10 cellular contexts compared by ENCODE assay signal in the genomic region with DNA sequence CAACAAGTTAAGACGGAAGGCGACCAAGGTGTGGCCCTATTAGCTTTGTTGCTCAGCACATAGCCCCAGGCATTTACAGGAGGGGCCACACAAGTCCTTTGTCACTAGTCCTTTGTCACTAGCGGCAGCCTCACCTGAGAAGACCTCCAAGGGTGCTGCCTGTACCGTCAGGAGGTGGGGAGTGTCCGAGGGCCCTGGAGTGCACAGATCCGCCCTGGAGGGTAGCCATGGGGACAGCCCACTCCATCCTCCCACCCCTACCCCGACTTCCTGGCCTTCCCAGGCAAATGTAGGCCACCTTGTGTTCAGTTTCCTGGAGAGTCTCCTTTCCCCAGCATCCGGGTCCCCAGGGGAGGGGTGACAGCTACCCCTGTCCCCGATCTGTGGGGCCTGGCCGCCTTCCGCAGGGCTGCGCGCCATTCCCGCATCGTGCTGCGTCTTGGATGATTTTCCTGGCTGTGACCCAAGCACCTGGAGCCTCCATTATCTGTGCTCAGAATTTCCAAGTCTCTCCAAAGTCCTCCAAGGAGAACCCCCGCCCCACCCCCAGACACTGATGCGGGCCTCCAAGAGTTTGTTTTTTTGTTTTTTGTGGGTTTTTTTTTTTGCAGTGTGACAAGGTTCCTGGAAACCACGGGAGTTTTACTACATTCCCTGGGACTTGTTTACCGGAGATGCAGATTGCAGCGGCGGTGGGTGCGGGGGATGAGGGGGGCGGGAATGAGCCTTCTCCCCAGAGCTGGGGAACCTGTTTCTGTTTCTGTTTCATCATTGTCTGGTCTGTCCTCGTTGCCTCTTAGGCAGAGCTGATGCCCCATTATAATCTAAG. TPM values are rescaled to one million over a fixed set of nuclear protein-coding genes. Genes with fewer than 3 reads are reported as not detected.
A peak's percentile ranks its signal among the peaks of the same experiment; 100 is the strongest.
DNase-seq lines count a peak whose midpoint lies in the region; ATAC-seq, FAIRE-seq and TF ChIP-seq lines count a peak whose summit lies in the region.
"Had no signal": no experiment of that assay in that cellular context is flagged by ENCODE, and none has a peak within 500 bp of the region (broad histone marks: within the 10 kb centered on the region; RNA-seq: fewer than 3 reads in every experiment).

No MANE protein-coding gene starts in this region.

- no peaks in the 10 kb centered on the region for H3K9me3 ChIP-seq in kidney (ENCODE audit: control insufficient read depth in 1 of 2, low read length in 2 of 2)
- no peaks in the 10 kb centered on the region for H3K9me3 ChIP-seq in suprapubic skin

- no peaks in the 10 kb centered on the region for H3K36me3 ChIP-seq in kidney (ENCODE audit: control insufficient read depth in 1 of 2, insufficient read depth in 2 of 2, low read length in 2 of 2)
- no peaks in the 10 kb centered on the region for H3K36me3 ChIP-seq in suprapubic skin

- H3K4me3 ChIP-seq in kidney (ENCODE audit: low read length in 2 of 2) (peak overlapping the region in 1 of 2 donors; percentile 32), suprapubic skin (peak overlapping the region; percentile 26)

- H3K27me3 Mint-ChIP-seq in activated CD4-positive, alpha-beta memory T cell treated with anti-CD3 and anti-CD28 coated beads for 36 hours = no peaks in the 10 kb centered on the region
- H3K27me3 Mint-ChIP-seq in activated CD4-positive, alpha-beta memory T cell treated with anti-CD3 and anti-CD28 coated beads, Interleukin-2, amount 10 ng/mL, durations not matched to agents 7 days and 5 days = no peaks in the 10 kb centered on the region
- no peaks in the 10 kb centered on the region for H3K27me3 Mint-ChIP-seq in activated T-helper 17 cell treated with anti-CD3 and anti-CD28 coated beads, Interleukin-2, amount 50 U/mL, for 72 hours
- H3K27me3 Mint-ChIP-seq: CD4-positive, CD25-positive, alpha-beta regulatory T cell had no signal

- H3K9ac ChIP-seq in kidney (ENCODE audit: low read length in 2 of 2) = peak overlapping the region in 1 of 2 donors; percentile 34

- H3K9me3 Mint-ChIP-seq in activated CD4-positive, alpha-beta memory T cell treated with anti-CD3 and anti-CD28 coated beads for 36 hours = no peaks in the 10 kb centered on the region
- no peaks in the 10 kb centered on the region for H3K9me3 Mint-ChIP-seq in activated CD4-positive, alpha-beta memory T cell treated with anti-CD3 and anti-CD28 coated beads, Interleukin-2, amount 10 ng/mL, durations not matched to agents 7 days and 5 days
- H3K9me3 Mint-ChIP-seq in activated T-helper 17 cell treated with anti-CD3 and anti-CD28 coated beads, Interleukin-2, amount 50 U/mL, for 72 hours = no peaks in the 10 kb centered on the region
- H3K9me3 Mint-ChIP-seq: CD4-positive, CD25-positive, alpha-beta regulatory T cell had no signal

- peak overlapping the region; percentile 23 for H3K27ac Mint-ChIP-seq in activated CD4-positive, alpha-beta memory T cell treated with anti-CD3 and anti-CD28 coated beads for 36 hours
- no peak overlapping the region for H3K27ac Mint-ChIP-seq in activated CD4-positive, alpha-beta memory T cell treated with anti-CD3 and anti-CD28 coated beads, Interleukin-2, amount 10 ng/mL, durations not matched to agents 7 days and 5 days
- peak overlapping the region; percentile 88 for H3K27ac Mint-ChIP-seq in activated T-helper 17 cell treated with anti-CD3 and anti-CD28 coated beads, Interleukin-2, amount 50 U/mL, for 72 hours

- POLR2A ChIA-PET in activated CD4-positive, alpha-beta memory T cell treated with anti-CD3 and anti-CD28 coated beads for 36 hours (lab: Charles Lee) = interaction anchor here (0.6 to 2.3 kb wide), 3 partner anchors 8 to 48 kb away, joined by 3 to 11 read pairs (median 3); no protein-coding TSS in a partner anchor
- POLR2A ChIA-PET in activated CD4-positive, alpha-beta memory T cell treated with anti-CD3 and anti-CD28 coated beads, Interleukin-2, amount 10 ng/mL, durations not matched to agents 7 days and 5 days (lab: Charles Lee) = interaction anchor here (1.0 to 4.1 kb wide), 2 partner anchors 9 to 93 kb away, joined by 3 to 24 read pairs; no protein-coding TSS in a partner anchor

- WGBS in suprapubic skin = 21% methylated on average over 21 of the region's 25 CpGs

- peak; percentile 87 for ATAC-seq in activated T-helper 17 cell treated with anti-CD3 and anti-CD28 coated beads, Interleukin-2, amount 50 U/mL, for 72 hours (replicated peaks)
- ATAC-seq in GM19455 (IDR thresholded peaks at IDR 0.05; ENCODE audit: unreplicated experiment) (no peak), GM18873 (IDR thresholded peaks at IDR 0.05; ENCODE audit: low FRiP score, unreplicated experiment) (no peak)

- H3K27me3 ChIP-seq in suprapubic skin = no peaks in the 10 kb centered on the region

- no peak for TF ChIP-seq EP300 in suprapubic skin (IDR thresholded peaks at IDR 0.05)

- H3K4me3 Mint-ChIP-seq in activated CD4-positive, alpha-beta memory T cell treated with anti-CD3 and anti-CD28 coated beads for 36 hours = no peak overlapping the region
- no peak overlapping the region for H3K4me3 Mint-ChIP-seq in activated CD4-positive, alpha-beta memory T cell treated with anti-CD3 and anti-CD28 coated beads, Interleukin-2, amount 10 ng/mL, durations not matched to agents 7 days and 5 days
- H3K4me3 Mint-ChIP-seq in activated T-helper 17 cell treated with anti-CD3 and anti-CD28 coated beads, Interleukin-2, amount 50 U/mL, for 72 hours = peak overlapping the region; percentile 62

- FAIRE-seq in kidney (lab: Jason Lieb, UNC) = no peak

- CTCF ChIA-PET in activated CD4-positive, alpha-beta memory T cell treated with anti-CD3 and anti-CD28 coated beads for 36 hours (lab: Charles Lee) = interaction anchor here (0.8 to 2.0 kb wide), 6 partner anchors 8 to 93 kb away, joined by 4 to 8 read pairs (median 4); no protein-coding TSS in a partner anchor
- CTCF ChIA-PET in activated CD4-positive, alpha-beta memory T cell treated with anti-CD3 and anti-CD28 coated beads, Interleukin-2, amount 10 ng/mL, durations not matched to agents 7 days and 5 days (lab: Charles Lee) = interaction anchor here (0.6 to 6.2 kb wide), 8 partner anchors 8 to 86 kb away, joined by 3 to 43 read pairs (median 6); no protein-coding TSS in a partner anchor

- intact Hi-C loops in activated CD4-positive, alpha-beta memory T cell treated with anti-CD3 and anti-CD28 coated beads for 36 hours (cut with micrococcal nuclease) = no loop called here
- intact Hi-C loops in kidney (cut with DNase I) = no loop called here

- peaks cover 16% of the 10 kb centered on the region for H3K4me1 Mint-ChIP-seq in activated CD4-positive, alpha-beta memory T cell treated with anti-CD3 and anti-CD28 coated beads for 36 hours (ENCODE audit: low read depth)
- H3K4me1 Mint-ChIP-seq in activated CD4-positive, alpha-beta memory T cell treated with anti-CD3 and anti-CD28 coated beads, Interleukin-2, amount 10 ng/mL, durations not matched to agents 7 days and 5 days = peaks cover 17% of the 10 kb centered on the region
- H3K4me1 Mint-ChIP-seq in activated T-helper 17 cell treated with anti-CD3 and anti-CD28 coated beads, Interleukin-2, amount 50 U/mL, for 72 hours = peaks cover 20% of the 10 kb centered on the region

- no peak for TF ChIP-seq POLR2A in suprapubic skin (IDR thresholded peaks at IDR 0.05)

- H3K36me3 Mint-ChIP-seq in activated CD4-positive, alpha-beta memory T cell treated with anti-CD3 and anti-CD28 coated beads for 36 hours = no peaks in the 10 kb centered on the region
- H3K36me3 Mint-ChIP-seq in activated CD4-positive, alpha-beta memory T cell treated with anti-CD3 and anti-CD28 coated beads, Interleukin-2, amount 10 ng/mL, durations not matched to agents 7 days and 5 days (ENCODE audit: low read depth) = no peaks in the 10 kb centered on the region
- H3K36me3 Mint-ChIP-seq in activated T-helper 17 cell treated with anti-CD3 and anti-CD28 coated beads, Interleukin-2, amount 50 U/mL, for 72 hours (ENCODE audit: low read depth) = no peaks in the 10 kb centered on the region
- H3K36me3 Mint-ChIP-seq: CD4-positive, CD25-positive, alpha-beta regulatory T cell had no signal

- TF ChIP-seq CTCF in kidney (IDR thresholded peaks at IDR 0.05; ENCODE audit: borderline replicate concordance, extremely low read depth, insufficient read depth) (no peak), suprapubic skin (IDR thresholded peaks at IDR 0.05) (no peak)

- peaks cover 0 to 5% of the 10 kb centered on the region in 2 donors for H3K4me1 ChIP-seq in kidney (ENCODE audit: control insufficient read depth in 1 of 2, insufficient read depth in 1 of 2, low read depth in 1 of 2, low read length in 2 of 2)
- H3K4me1 ChIP-seq in suprapubic skin = peaks cover 52% of the 10 kb centered on the region

- H3K27ac ChIP-seq in kidney (ENCODE audit: low read depth in 2 of 2, low read length in 2 of 2) (peak overlapping the region; percentile 13 to 53), suprapubic skin (peak overlapping the region; percentile 94)

- DNase-seq in activated CD4-positive, alpha-beta memory T cell treated with anti-CD3 and anti-CD28 coated beads for 36 hours = peak; percentile 55
- no peak for DNase-seq in activated CD4-positive, alpha-beta memory T cell treated with anti-CD3 and anti-CD28 coated beads, Interleukin-2, amount 10 ng/mL, durations not matched to agents 7 days and 5 days
- DNase-seq in kidney (no peak), suprapubic skin (ENCODE audit: low spot score in 2 of 2) (no peak), COLO829 (ENCODE audit: low spot score) (no peak)

RNA-seq across cellular contexts. Expression of gene TEX44, which starts 28.6 kb away (rescaled TPM):
- not detected for total RNA-seq in activated CD4-positive, alpha-beta memory T cell treated with anti-CD3 and anti-CD28 coated beads for 36 hours
- total RNA-seq in activated CD4-positive, alpha-beta memory T cell treated with anti-CD3 and anti-CD28 coated beads, Interleukin-2, amount 10 ng/mL, durations not matched to agents 7 days and 5 days = not detected
- not detected for total RNA-seq in activated T-helper 17 cell treated with anti-CD3 and anti-CD28 coated beads, Interleukin-2, amount 50 U/mL, for 72 hours
- total RNA-seq in kidney (not detected), suprapubic skin (not detected)
- polyA plus RNA-seq in kidney (ENCODE audit: insufficient read depth, low read depth, low replicate concordance) = not detected
- total RNA-seq: CD4-positive, CD25-positive, alpha-beta regulatory T cell; glomerular endothelial cell had no signal
- polyA plus RNA-seq: CD4-positive, CD25-positive, alpha-beta regulatory T cell had no signal
